1 cellular context compared by ENCODE assay signal in genomic region chr14:92635896-92636295, GRCh38.
TF ChIP-seq lines count a peak whose summit lies in the region.

No MANE protein-coding gene starts in this region.

TF ChIP-seq in GM23338, 12 proteins besides CTCF, POLR2A, EP300 and RAD21 (continued from another document):
- TF ChIP-seq, protein P1, sequence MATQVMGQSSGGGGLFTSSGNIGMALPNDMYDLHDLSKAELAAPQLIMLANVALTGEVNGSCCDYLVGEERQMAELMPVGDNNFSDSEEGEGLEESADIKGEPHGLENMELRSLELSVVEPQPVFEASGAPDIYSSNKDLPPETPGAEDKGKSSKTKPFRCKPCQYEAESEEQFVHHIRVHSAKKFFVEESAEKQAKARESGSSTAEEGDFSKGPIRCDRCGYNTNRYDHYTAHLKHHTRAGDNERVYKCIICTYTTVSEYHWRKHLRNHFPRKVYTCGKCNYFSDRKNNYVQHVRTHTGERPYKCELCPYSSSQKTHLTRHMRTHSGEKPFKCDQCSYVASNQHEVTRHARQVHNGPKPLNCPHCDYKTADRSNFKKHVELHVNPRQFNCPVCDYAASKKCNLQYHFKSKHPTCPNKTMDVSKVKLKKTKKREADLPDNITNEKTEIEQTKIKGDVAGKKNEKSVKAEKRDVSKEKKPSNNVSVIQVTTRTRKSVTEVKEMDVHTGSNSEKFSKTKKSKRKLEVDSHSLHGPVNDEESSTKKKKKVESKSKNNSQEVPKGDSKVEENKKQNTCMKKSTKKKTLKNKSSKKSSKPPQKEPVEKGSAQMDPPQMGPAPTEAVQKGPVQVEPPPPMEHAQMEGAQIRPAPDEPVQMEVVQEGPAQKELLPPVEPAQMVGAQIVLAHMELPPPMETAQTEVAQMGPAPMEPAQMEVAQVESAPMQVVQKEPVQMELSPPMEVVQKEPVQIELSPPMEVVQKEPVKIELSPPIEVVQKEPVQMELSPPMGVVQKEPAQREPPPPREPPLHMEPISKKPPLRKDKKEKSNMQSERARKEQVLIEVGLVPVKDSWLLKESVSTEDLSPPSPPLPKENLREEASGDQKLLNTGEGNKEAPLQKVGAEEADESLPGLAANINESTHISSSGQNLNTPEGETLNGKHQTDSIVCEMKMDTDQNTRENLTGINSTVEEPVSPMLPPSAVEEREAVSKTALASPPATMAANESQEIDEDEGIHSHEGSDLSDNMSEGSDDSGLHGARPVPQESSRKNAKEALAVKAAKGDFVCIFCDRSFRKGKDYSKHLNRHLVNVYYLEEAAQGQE (IDR thresholded peaks at IDR 0.05; ENCODE audit: unreplicated experiment), result no peak
- no peak for TF ChIP-seq JUNB (IDR thresholded peaks at IDR 0.05; ENCODE audit: unreplicated experiment)
